Comparison of ENCODE assay signal across 10 cellular contexts in genomic region chr3:23726811-23727548, GRCh38.
DNase-seq lines count a peak whose midpoint lies in the region; ATAC-seq lines count a peak whose summit lies in the region.
"Had no signal": no experiment of that assay in that cellular context is flagged by ENCODE, and none has a peak within 500 bp of the region (broad histone marks: within the 10 kb centered on the region; RNA-seq: fewer than 3 reads in every experiment).

No MANE protein-coding gene starts in this region.

- H3K27ac Mint-ChIP-seq in central memory CD8-positive, alpha-beta T cell (ENCODE audit: low read depth) = no peak overlapping the region
- H3K27ac Mint-ChIP-seq in activated T-helper 2 cell treated with anti-CD3 and anti-CD28 coated beads, Interferon-gamma antibody, Interleukin-2, Interleukin-4, amounts not matched to agents 10 μg/mL and 5 μg/mL and 100 μg/mL, durations not matched to agents 14 hours and 24 hours and 36 hours = no peak overlapping the region
- H3K27ac Mint-ChIP-seq: progenitor cell of endocrine pancreas had no signal

- peaks cover 8% of the 10 kb centered on the region for H3K4me1 Mint-ChIP-seq in central memory CD8-positive, alpha-beta T cell
- peaks cover 8% of the 10 kb centered on the region for H3K4me1 Mint-ChIP-seq in activated T-helper 2 cell treated with anti-CD3 and anti-CD28 coated beads, Interferon-gamma antibody, Interleukin-2, Interleukin-4, amounts not matched to agents 10 μg/mL and 5 μg/mL and 100 μg/mL, durations not matched to agents 14 hours and 24 hours and 36 hours (ENCODE audit: low read depth)

- H3K9me3 Mint-ChIP-seq in central memory CD8-positive, alpha-beta T cell = no peaks in the 10 kb centered on the region
- H3K9me3 Mint-ChIP-seq in activated T-helper 2 cell treated with anti-CD3 and anti-CD28 coated beads, Interferon-gamma antibody, Interleukin-2, Interleukin-4, amounts not matched to agents 10 μg/mL and 5 μg/mL and 100 μg/mL, durations not matched to agents 14 hours and 24 hours and 36 hours = no peaks in the 10 kb centered on the region

- no peaks in the 10 kb centered on the region for H3K27me3 Mint-ChIP-seq in central memory CD8-positive, alpha-beta T cell
- peaks cover 3% of the 10 kb centered on the region for H3K27me3 Mint-ChIP-seq in activated T-helper 2 cell treated with anti-CD3 and anti-CD28 coated beads, Interferon-gamma antibody, Interleukin-2, Interleukin-4, amounts not matched to agents 10 μg/mL and 5 μg/mL and 100 μg/mL, durations not matched to agents 14 hours and 24 hours and 36 hours (ENCODE audit: low read depth)
- H3K27me3 Mint-ChIP-seq: progenitor cell of endocrine pancreas had no signal

- intact Hi-C loops in activated T-helper 2 cell treated with anti-CD3 and anti-CD28 coated beads, Interferon-gamma antibody, Interleukin-2, Interleukin-4, amounts not matched to agents 10 μg/mL and 5 μg/mL and 100 μg/mL, durations not matched to agents 14 hours and 24 hours and 36 hours (cut with micrococcal nuclease) = no loop called here

- H3K36me3 Mint-ChIP-seq in central memory CD8-positive, alpha-beta T cell (ENCODE audit: insufficient read depth) = no peaks in the 10 kb centered on the region
- H3K36me3 Mint-ChIP-seq in activated T-helper 2 cell treated with anti-CD3 and anti-CD28 coated beads, Interferon-gamma antibody, Interleukin-2, Interleukin-4, amounts not matched to agents 10 μg/mL and 5 μg/mL and 100 μg/mL, durations not matched to agents 14 hours and 24 hours and 36 hours (ENCODE audit: low read depth) = no peaks in the 10 kb centered on the region

- DNase-seq in central memory CD8-positive, alpha-beta T cell (ENCODE audit: low spot score in 2 of 2) = no peak
- no peak for DNase-seq in COLO668 (lab: John Stamatoyannopoulos, UW; ENCODE audit: unreplicated experiment)
- no peak for DNase-seq in OCI-M2 (lab: John Stamatoyannopoulos, UW; ENCODE audit: unreplicated experiment)
- no peak for DNase-seq in dermis blood vessel endothelial cell
- no peak for DNase-seq in activated T-helper 2 cell treated with anti-CD3 and anti-CD28 coated beads, Interferon-gamma antibody, Interleukin-2, Interleukin-4, amounts not matched to agents 10 μg/mL and 5 μg/mL and 100 μg/mL, durations not matched to agents 14 hours and 24 hours and 36 hours (ENCODE audit: low spot score)
- DNase-seq: GDM1 had no signal

- peak; percentile 87 for ATAC-seq in GM18858 (IDR thresholded peaks at IDR 0.05; ENCODE audit: unreplicated experiment)
- ATAC-seq in GM21381 (IDR thresholded peaks at IDR 0.05; ENCODE audit: unreplicated experiment) = peak; percentile 75
- ATAC-seq in HG03135 (IDR thresholded peaks at IDR 0.05; ENCODE audit: unreplicated experiment) = peak; percentile 71
- ATAC-seq in central memory CD8-positive, alpha-beta T cell (replicated peaks; ENCODE audit: extremely low read depth, poor library complexity, severe bottlenecking) = peak; percentile 48

- H3K4me3 Mint-ChIP-seq in central memory CD8-positive, alpha-beta T cell = no peak overlapping the region
- no peak overlapping the region for H3K4me3 Mint-ChIP-seq in activated T-helper 2 cell treated with anti-CD3 and anti-CD28 coated beads, Interferon-gamma antibody, Interleukin-2, Interleukin-4, amounts not matched to agents 10 μg/mL and 5 μg/mL and 100 μg/mL, durations not matched to agents 14 hours and 24 hours and 36 hours (ENCODE audit: low read depth)
